ENCODE assay signal across 1 cellular context in genomic region chr1:165880993-165881392, GRCh38.
TF ChIP-seq lines count a peak whose summit lies in the region.

No MANE protein-coding gene starts in this region.

TF ChIP-seq in GM23338, 12 proteins besides CTCF, POLR2A, EP300 and RAD21 (continued from another document):
- TF ChIP-seq, protein P1, sequence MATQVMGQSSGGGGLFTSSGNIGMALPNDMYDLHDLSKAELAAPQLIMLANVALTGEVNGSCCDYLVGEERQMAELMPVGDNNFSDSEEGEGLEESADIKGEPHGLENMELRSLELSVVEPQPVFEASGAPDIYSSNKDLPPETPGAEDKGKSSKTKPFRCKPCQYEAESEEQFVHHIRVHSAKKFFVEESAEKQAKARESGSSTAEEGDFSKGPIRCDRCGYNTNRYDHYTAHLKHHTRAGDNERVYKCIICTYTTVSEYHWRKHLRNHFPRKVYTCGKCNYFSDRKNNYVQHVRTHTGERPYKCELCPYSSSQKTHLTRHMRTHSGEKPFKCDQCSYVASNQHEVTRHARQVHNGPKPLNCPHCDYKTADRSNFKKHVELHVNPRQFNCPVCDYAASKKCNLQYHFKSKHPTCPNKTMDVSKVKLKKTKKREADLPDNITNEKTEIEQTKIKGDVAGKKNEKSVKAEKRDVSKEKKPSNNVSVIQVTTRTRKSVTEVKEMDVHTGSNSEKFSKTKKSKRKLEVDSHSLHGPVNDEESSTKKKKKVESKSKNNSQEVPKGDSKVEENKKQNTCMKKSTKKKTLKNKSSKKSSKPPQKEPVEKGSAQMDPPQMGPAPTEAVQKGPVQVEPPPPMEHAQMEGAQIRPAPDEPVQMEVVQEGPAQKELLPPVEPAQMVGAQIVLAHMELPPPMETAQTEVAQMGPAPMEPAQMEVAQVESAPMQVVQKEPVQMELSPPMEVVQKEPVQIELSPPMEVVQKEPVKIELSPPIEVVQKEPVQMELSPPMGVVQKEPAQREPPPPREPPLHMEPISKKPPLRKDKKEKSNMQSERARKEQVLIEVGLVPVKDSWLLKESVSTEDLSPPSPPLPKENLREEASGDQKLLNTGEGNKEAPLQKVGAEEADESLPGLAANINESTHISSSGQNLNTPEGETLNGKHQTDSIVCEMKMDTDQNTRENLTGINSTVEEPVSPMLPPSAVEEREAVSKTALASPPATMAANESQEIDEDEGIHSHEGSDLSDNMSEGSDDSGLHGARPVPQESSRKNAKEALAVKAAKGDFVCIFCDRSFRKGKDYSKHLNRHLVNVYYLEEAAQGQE (IDR thresholded peaks at IDR 0.05; ENCODE audit: unreplicated experiment), result no peak
- no peak for TF ChIP-seq ETS1 (IDR thresholded peaks at IDR 0.05)
- TF ChIP-seq POLR2AphosphoS5 (IDR thresholded peaks at IDR 0.05; ENCODE audit: low read depth), result no peak
- TF ChIP-seq, protein P2, sequence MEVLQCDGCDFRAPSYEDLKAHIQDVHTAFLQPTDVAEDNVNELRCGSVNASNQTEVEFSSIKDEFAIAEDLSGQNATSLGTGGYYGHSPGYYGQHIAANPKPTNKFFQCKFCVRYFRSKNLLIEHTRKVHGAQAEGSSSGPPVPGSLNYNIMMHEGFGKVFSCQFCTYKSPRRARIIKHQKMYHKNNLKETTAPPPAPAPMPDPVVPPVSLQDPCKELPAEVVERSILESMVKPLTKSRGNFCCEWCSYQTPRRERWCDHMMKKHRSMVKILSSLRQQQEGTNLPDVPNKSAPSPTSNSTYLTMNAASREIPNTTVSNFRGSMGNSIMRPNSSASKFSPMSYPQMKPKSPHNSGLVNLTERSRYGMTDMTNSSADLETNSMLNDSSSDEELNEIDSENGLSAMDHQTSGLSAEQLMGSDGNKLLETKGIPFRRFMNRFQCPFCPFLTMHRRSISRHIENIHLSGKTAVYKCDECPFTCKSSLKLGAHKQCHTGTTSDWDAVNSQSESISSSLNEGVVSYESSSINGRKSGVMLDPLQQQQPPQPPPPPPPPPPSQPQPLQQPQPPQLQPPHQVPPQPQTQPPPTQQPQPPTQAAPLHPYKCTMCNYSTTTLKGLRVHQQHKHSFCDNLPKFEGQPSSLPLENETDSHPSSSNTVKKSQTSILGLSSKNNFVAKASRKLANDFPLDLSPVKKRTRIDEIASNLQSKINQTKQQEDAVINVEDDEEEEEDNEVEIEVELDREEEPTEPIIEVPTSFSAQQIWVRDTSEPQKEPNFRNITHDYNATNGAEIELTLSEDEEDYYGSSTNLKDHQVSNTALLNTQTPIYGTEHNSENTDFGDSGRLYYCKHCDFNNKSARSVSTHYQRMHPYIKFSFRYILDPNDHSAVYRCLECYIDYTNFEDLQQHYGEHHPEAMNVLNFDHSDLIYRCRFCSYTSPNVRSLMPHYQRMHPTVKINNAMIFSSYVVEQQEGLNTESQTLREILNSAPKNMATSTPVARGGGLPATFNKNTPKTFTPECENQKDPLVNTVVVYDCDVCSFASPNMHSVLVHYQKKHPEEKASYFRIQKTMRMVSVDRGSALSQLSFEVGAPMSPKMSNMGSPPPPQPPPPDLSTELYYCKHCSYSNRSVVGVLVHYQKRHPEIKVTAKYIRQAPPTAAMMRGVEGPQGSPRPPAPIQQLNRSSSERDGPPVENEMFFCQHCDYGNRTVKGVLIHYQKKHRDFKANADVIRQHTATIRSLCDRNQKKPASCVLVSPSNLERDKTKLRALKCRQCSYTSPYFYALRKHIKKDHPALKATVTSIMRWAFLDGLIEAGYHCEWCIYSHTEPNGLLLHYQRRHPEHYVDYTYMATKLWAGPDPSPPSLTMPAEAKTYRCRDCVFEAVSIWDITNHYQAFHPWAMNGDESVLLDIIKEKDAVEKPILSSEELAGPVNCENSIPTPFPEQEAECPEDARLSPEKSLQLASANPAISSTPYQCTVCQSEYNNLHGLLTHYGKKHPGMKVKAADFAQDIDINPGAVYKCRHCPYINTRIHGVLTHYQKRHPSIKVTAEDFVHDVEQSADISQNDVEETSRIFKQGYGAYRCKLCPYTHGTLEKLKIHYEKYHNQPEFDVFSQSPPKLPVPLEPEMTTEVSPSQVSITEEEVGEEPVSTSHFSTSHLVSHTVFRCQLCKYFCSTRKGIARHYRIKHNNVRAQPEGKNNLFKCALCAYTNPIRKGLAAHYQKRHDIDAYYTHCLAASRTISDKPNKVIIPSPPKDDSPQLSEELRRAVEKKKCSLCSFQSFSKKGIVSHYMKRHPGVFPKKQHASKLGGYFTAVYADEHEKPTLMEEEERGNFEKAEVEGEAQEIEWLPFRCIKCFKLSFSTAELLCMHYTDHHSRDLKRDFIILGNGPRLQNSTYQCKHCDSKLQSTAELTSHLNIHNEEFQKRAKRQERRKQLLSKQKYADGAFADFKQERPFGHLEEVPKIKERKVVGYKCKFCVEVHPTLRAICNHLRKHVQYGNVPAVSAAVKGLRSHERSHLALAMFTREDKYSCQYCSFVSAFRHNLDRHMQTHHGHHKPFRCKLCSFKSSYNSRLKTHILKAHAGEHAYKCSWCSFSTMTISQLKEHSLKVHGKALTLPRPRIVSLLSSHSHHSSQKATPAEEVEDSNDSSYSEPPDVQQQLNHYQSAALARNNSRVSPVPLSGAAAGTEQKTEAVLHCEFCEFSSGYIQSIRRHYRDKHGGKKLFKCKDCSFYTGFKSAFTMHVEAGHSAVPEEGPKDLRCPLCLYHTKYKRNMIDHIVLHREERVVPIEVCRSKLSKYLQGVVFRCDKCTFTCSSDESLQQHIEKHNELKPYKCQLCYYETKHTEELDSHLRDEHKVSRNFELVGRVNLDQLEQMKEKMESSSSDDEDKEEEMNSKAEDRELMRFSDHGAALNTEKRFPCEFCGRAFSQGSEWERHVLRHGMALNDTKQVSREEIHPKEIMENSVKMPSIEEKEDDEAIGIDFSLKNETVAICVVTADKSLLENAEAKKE (CRISPR knock-in tag; IDR thresholded peaks at IDR 0.05), result no peak
